ENCODE assay signal across 14 cellular contexts in the genomic region with DNA sequence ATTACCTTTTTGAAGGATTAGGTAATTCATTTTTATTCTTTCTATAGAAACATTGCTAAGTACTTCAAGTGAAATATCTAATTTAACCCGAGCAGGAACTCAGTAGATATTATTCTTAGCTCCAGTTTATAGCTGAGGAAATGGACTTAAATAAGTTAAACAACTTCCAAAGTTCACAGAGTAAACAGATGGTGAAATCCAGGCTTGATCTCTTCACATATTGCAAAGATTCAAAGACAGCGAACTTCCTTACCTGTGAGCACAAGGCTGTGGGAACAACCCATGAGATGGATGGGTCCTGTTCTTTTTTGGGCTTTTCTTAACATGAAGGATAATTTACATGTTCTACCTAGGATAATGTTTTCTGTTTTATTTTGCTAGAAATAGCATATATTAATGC.
DNase-seq lines count a peak whose midpoint lies in the region; ATAC-seq and TF ChIP-seq lines count a peak whose summit lies in the region.
"Had no signal": no experiment of that assay in that cellular context is flagged by ENCODE, and none has a peak within 500 bp of the region (broad histone marks: within the 10 kb centered on the region; RNA-seq: fewer than 3 reads in every experiment).

No MANE protein-coding gene starts in this region.

- POLR2A ChIA-PET in WTC11 (lab: Charles Lee) = no interaction called here

- no peak for ATAC-seq in WTC11
- no peak for ATAC-seq in effector memory CD8-positive, alpha-beta T cell (replicated peaks)
- ATAC-seq: A549; CD8-positive, alpha-beta T cell had no signal

- H3K9me3 Mint-ChIP-seq in WTC11 = peaks cover 10% of the 10 kb centered on the region
- H3K9me3 Mint-ChIP-seq in effector memory CD8-positive, alpha-beta T cell = peaks cover 3 to 9% of the 10 kb centered on the region in 2 donors
- peaks cover 3% of the 10 kb centered on the region for H3K9me3 Mint-ChIP-seq in activated T-cell treated with anti-CD3 and anti-CD28 coated beads, Interleukin-2, amount 50 U/mL, for 24 hours
- H3K9me3 Mint-ChIP-seq: CD4-positive, alpha-beta T cell; CD8-positive, alpha-beta T cell had no signal

- H3K27ac Mint-ChIP-seq in WTC11 = no peak overlapping the region
- no peak overlapping the region for H3K27ac Mint-ChIP-seq in effector memory CD8-positive, alpha-beta T cell
- no peak overlapping the region for H3K27ac Mint-ChIP-seq in activated T-cell treated with anti-CD3 and anti-CD28 coated beads, Interleukin-2, amount 50 U/mL, for 24 hours
- H3K27ac Mint-ChIP-seq: B cell; CD4-positive, alpha-beta T cell; CD8-positive, alpha-beta T cell had no signal

- no peaks in the 10 kb centered on the region for H3K4me1 Mint-ChIP-seq in WTC11
- no peaks in the 10 kb centered on the region for H3K4me1 Mint-ChIP-seq in effector memory CD8-positive, alpha-beta T cell (ENCODE audit: low read depth in 2 of 2)
- H3K4me1 Mint-ChIP-seq in activated T-cell treated with anti-CD3 and anti-CD28 coated beads, Interleukin-2, amount 50 U/mL, for 24 hours (ENCODE audit: low read depth) = no peaks in the 10 kb centered on the region
- H3K4me1 Mint-ChIP-seq: B cell had no signal

- no peak for TF ChIP-seq CTCF in WTC11 (IDR thresholded peaks at IDR 0.05)

- H3K27me3 Mint-ChIP-seq in WTC11 (ENCODE audit: low read depth) = no peaks in the 10 kb centered on the region
- H3K27me3 Mint-ChIP-seq in effector memory CD8-positive, alpha-beta T cell = peaks cover 0 to 10% of the 10 kb centered on the region in 2 donors
- peaks cover 25% of the 10 kb centered on the region for H3K27me3 Mint-ChIP-seq in activated T-cell treated with anti-CD3 and anti-CD28 coated beads, Interleukin-2, amount 50 U/mL, for 24 hours

- DNase-seq in NCI-H82 (lab: John Stamatoyannopoulos, UW) = peak; percentile 13
- DNase-seq in NCI-H82 treated with DMSO at 0.1 percent for 48 hours (lab: John Stamatoyannopoulos, UW; ENCODE audit: unreplicated experiment) = no peak
- DNase-seq in WTC11 (ENCODE audit: low spot score) = no peak
- DNase-seq in effector memory CD8-positive, alpha-beta T cell = no peak
- no peak for DNase-seq in activated T-cell treated with anti-CD3 and anti-CD28 coated beads, Interleukin-2, amount 50 U/mL, for 24 hours
- DNase-seq: AML-193; Caco-2; Calu3; CD4-positive, alpha-beta T cell; CD8-positive, alpha-beta T cell; DMS79 treated with DMSO at 0.1 percent for 48 hours; GF-D8 had no signal

- no peaks in the 10 kb centered on the region for H3K36me3 Mint-ChIP-seq in WTC11
- H3K36me3 Mint-ChIP-seq in effector memory CD8-positive, alpha-beta T cell (ENCODE audit: insufficient read depth) = no peaks in the 10 kb centered on the region
- no peaks in the 10 kb centered on the region for H3K36me3 Mint-ChIP-seq in activated T-cell treated with anti-CD3 and anti-CD28 coated beads, Interleukin-2, amount 50 U/mL, for 24 hours (ENCODE audit: low read depth)
- H3K36me3 Mint-ChIP-seq: CD8-positive, alpha-beta T cell had no signal

- no peak overlapping the region for H3K4me3 Mint-ChIP-seq in WTC11
- no peak overlapping the region for H3K4me3 Mint-ChIP-seq in effector memory CD8-positive, alpha-beta T cell
- no peak overlapping the region for H3K4me3 Mint-ChIP-seq in activated T-cell treated with anti-CD3 and anti-CD28 coated beads, Interleukin-2, amount 50 U/mL, for 24 hours
- H3K4me3 Mint-ChIP-seq: B cell; CD4-positive, alpha-beta T cell; CD8-positive, alpha-beta T cell had no signal

- CTCF ChIA-PET in WTC11 (lab: Charles Lee) = no interaction called here

TF ChIP-seq in WTC11, 78 proteins besides CTCF, POLR2A, EP300 and RAD21:
- no peak for TF ChIP-seq ETV6 (CRISPR knock-in tag; IDR thresholded peaks at IDR 0.05)
- TF ChIP-seq NR3C1 (CRISPR knock-in tag; conservative IDR thresholded peaks at IDR 0.05; ENCODE audit: low read depth) = no peak
- TF ChIP-seq ZNF671 (CRISPR knock-in tag; IDR thresholded peaks at IDR 0.05) = no peak
- no peak for TF ChIP-seq JUN (CRISPR knock-in tag; IDR thresholded peaks at IDR 0.05)
- no peak for TF ChIP-seq ZNF232 (CRISPR knock-in tag; IDR thresholded peaks at IDR 0.05)
- peak; percentile 43; the same call in 1 of the 2 replicates for TF ChIP-seq GABPB1 (CRISPR knock-in tag; IDR thresholded peaks at IDR 0.05)
- no peak for TF ChIP-seq ZNF396 (CRISPR knock-in tag; IDR thresholded peaks at IDR 0.05; ENCODE audit: borderline replicate concordance)
TF ChIP-seq in WTC11: peak in this region for 1.
